In the genomic region with DNA sequence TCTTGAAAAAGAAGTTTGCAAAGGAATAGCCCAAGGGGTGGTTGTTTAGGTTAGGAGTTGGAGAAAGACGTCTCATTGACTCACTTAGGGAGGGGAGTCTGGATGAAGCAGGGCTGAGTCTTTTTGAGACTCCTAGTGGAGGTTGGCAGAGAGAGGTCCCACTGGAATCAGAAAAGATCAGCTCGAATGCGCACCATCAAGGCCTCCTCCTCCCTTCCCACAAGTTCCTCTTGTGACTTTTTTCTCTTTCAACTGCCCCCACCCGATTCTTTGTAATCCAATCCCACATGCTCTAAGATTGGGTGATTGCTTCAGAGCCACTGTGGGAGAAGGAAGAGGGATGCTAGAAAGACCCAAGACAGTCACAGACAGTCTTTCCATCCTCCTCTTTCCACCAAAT, we compare ENCODE assay signal across 8 cellular contexts. TPM values are rescaled to one million over a fixed set of nuclear protein-coding genes. Genes with fewer than 3 reads are reported as not detected.
A peak's percentile ranks its signal among the peaks of the same experiment; 100 is the strongest.
DNase-seq lines count a peak whose midpoint lies in the region; ATAC-seq and TF ChIP-seq lines count a peak whose summit lies in the region.

No MANE protein-coding gene starts in this region.

- no peak for TF ChIP-seq RAD21 in SK-N-SH (IDR thresholded peaks at IDR 0.05; ENCODE audit: low read length)

- peaks cover 57% of the 10 kb centered on the region for H3K79me2 ChIP-seq in SK-N-SH (ENCODE audit: insufficient read depth)

- H3K4me3 ChIP-seq in SK-N-SH (ENCODE audit: low read depth in 2 of 2, low read length in 1 of 2) (peak overlapping the region; percentile 81 to 89), neuron (ENCODE audit: low read length) (peak overlapping the region; percentile 85)

- H3K9me2 ChIP-seq in SK-N-SH, result no peaks in the 10 kb centered on the region

- no peak overlapping the region; the same call in 1 of the 2 replicates for H2AFZ ChIP-seq in SK-N-SH (ENCODE audit: low read depth)
- H2AFZ ChIP-seq in neuron (ENCODE audit: low read depth, low read length), result no peak overlapping the region

- peak; percentile 25 for DNase-seq in H4 (ENCODE audit: low spot score)
- peak; percentile 35 for DNase-seq in SK-N-SH
- DNase-seq in fibroblast of gingiva (ENCODE audit: low read depth), result peak; percentile 95
- DNase-seq in NCI-H1048 (lab: John Stamatoyannopoulos, UW), result no peak
- DNase-seq in NK-92 (lab: John Stamatoyannopoulos, UW; ENCODE audit: unreplicated experiment), result no peak

- ATAC-seq in HG03520 (IDR thresholded peaks at IDR 0.05; ENCODE audit: unreplicated experiment) (no peak), HG03196 (IDR thresholded peaks at IDR 0.05; ENCODE audit: unreplicated experiment) (no peak)

- H3K36me3 ChIP-seq in SK-N-SH (replicated peaks in 1 of 2; ENCODE audit: control insufficient read depth in 1 of 2, insufficient read depth in 2 of 2, low read length in 1 of 2), result peaks cover 36 to 45% of the 10 kb centered on the region in 2 experiments
- peaks cover 43% of the 10 kb centered on the region for H3K36me3 ChIP-seq in neuron (ENCODE audit: insufficient read depth, low read length)

- peaks cover 22 to 37% of the 10 kb centered on the region in 2 experiments for H3K4me1 ChIP-seq in SK-N-SH (ENCODE audit: control insufficient read depth in 1 of 2, insufficient read depth in 2 of 2, low read depth in 1 of 2, low read length in 1 of 2)
- peaks cover 17% of the 10 kb centered on the region for H3K4me1 ChIP-seq in neuron (ENCODE audit: insufficient read depth, low read length)

- peak overlapping the region; percentile 93 for H3K9ac ChIP-seq in SK-N-SH

- H4K20me1 ChIP-seq in SK-N-SH (ENCODE audit: insufficient read depth), result 0 out of 2 replicates have a peak, but pooled peaks cover 8% of the 10 kb centered on the region

- CTCF ChIA-PET in SK-N-SH (lab: Yijun Ruan, JAX), result interaction anchor here (0.6 to 13.2 kb wide), 11 partner anchors 10 to 80 kb away, joined by 3 to 296 read pairs (median 7); a partner anchor contains a TSS

- no peaks in the 10 kb centered on the region for H3K27me3 ChIP-seq in SK-N-SH (ENCODE audit: insufficient read depth)
- H3K27me3 ChIP-seq in neuron (ENCODE audit: insufficient read depth, low read length), result no peaks in the 10 kb centered on the region

- peak overlapping the region; percentile 95 for H3K4me2 ChIP-seq in SK-N-SH

- WGBS in SK-N-SH (ENCODE audit: low lambda C conversion rate), result 48% methylated on average over 4 of the region's 4 CpGs

- TF ChIP-seq CTCF in SK-N-SH (IDR thresholded peaks at IDR 0.05), result no peak

- POLR2A ChIA-PET in SK-N-SH (lab: Yijun Ruan, JAX), result interaction anchor here (0.9 to 2.7 kb wide), 11 partner anchors 8 to 57 kb away, joined by 3 to 19 read pairs (median 11); a partner anchor contains a TSS

- H3K27ac ChIP-seq in SK-N-SH (ENCODE audit: low read depth in 2 of 2, low read length in 1 of 2), result peak overlapping the region; percentile 98 to 99

- H3F3A ChIP-seq in SK-N-SH (replicated peaks; ENCODE audit: insufficient read depth), result peaks cover 26% of the 10 kb centered on the region

- H3K9me3 ChIP-seq in SK-N-SH (no peaks in the 10 kb centered on the region), neuron (ENCODE audit: low read length) (no peaks in the 10 kb centered on the region)

- no peak for TF ChIP-seq EP300 in SK-N-SH (IDR thresholded peaks at IDR 0.05; ENCODE audit: borderline replicate concordance in 1 of 2, low read depth in 1 of 2, low read length in 1 of 2)

TF ChIP-seq in SK-N-SH, 30 proteins besides CTCF, POLR2A, EP300 and RAD21:
- TF ChIP-seq, protein P1, sequence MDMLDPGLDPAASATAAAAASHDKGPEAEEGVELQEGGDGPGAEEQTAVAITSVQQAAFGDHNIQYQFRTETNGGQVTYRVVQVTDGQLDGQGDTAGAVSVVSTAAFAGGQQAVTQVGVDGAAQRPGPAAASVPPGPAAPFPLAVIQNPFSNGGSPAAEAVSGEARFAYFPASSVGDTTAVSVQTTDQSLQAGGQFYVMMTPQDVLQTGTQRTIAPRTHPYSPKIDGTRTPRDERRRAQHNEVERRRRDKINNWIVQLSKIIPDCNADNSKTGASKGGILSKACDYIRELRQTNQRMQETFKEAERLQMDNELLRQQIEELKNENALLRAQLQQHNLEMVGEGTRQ (IDR thresholded peaks at IDR 0.05; ENCODE audit: borderline replicate concordance, low read depth, low read length), result no peak
- TF ChIP-seq EZH2phosphoT487 (IDR thresholded peaks at IDR 0.05; ENCODE audit: borderline replicate concordance, low read depth) (no peak), FOXM1 (IDR thresholded peaks at IDR 0.05; ENCODE audit: low read depth) (no peak), MXI1 (IDR thresholded peaks at IDR 0.05; ENCODE audit: low read depth, low read length) (no peak), JUND (IDR thresholded peaks at IDR 0.05) (no peak), MEF2A (IDR thresholded peaks at IDR 0.05; ENCODE audit: borderline replicate concordance, low read depth) (no peak), RCOR1 (IDR thresholded peaks at IDR 0.05; ENCODE audit: low read length) (no peak), CHD2 (IDR thresholded peaks at IDR 0.05; ENCODE audit: low read length, partially characterized antibody) (no peak), TCF12 (IDR thresholded peaks at IDR 0.05) (no peak), NFIC (IDR thresholded peaks at IDR 0.05; ENCODE audit: borderline replicate concordance) (no peak), RXRA (IDR thresholded peaks at IDR 0.05; ENCODE audit: borderline replicate concordance, low read depth) (no peak), ELF1 (IDR thresholded peaks at IDR 0.05) (no peak), FOSL2 (IDR thresholded peaks at IDR 0.05; ENCODE audit: borderline replicate concordance, low read depth) (no peak)
- TF ChIP-seq, protein P2, sequence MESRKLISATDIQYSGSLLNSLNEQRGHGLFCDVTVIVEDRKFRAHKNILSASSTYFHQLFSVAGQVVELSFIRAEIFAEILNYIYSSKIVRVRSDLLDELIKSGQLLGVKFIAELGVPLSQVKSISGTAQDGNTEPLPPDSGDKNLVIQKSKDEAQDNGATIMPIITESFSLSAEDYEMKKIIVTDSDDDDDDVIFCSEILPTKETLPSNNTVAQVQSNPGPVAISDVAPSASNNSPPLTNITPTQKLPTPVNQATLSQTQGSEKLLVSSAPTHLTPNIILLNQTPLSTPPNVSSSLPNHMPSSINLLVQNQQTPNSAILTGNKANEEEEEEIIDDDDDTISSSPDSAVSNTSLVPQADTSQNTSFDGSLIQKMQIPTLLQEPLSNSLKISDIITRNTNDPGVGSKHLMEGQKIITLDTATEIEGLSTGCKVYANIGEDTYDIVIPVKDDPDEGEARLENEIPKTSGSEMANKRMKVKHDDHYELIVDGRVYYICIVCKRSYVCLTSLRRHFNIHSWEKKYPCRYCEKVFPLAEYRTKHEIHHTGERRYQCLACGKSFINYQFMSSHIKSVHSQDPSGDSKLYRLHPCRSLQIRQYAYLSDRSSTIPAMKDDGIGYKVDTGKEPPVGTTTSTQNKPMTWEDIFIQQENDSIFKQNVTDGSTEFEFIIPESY (IDR thresholded peaks at IDR 0.05; ENCODE audit: borderline replicate concordance, low read depth), result no peak
- TF ChIP-seq, protein P3, sequence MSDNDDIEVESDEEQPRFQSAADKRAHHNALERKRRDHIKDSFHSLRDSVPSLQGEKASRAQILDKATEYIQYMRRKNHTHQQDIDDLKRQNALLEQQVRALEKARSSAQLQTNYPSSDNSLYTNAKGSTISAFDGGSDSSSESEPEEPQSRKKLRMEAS (IDR thresholded peaks at IDR 0.05; ENCODE audit: low read depth), result no peak
- TF ChIP-seq, protein P4, sequence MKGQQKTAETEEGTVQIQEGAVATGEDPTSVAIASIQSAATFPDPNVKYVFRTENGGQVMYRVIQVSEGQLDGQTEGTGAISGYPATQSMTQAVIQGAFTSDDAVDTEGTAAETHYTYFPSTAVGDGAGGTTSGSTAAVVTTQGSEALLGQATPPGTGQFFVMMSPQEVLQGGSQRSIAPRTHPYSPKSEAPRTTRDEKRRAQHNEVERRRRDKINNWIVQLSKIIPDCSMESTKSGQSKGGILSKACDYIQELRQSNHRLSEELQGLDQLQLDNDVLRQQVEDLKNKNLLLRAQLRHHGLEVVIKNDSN (IDR thresholded peaks at IDR 0.05; ENCODE audit: borderline replicate concordance, low read depth), result no peak
- TF ChIP-seq, protein P5, sequence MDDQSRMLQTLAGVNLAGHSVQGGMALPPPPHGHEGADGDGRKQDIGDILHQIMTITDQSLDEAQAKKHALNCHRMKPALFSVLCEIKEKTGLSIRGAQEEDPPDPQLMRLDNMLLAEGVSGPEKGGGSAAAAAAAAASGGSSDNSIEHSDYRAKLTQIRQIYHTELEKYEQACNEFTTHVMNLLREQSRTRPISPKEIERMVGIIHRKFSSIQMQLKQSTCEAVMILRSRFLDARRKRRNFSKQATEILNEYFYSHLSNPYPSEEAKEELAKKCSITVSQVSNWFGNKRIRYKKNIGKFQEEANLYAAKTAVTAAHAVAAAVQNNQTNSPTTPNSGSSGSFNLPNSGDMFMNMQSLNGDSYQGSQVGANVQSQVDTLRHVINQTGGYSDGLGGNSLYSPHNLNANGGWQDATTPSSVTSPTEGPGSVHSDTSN (IDR thresholded peaks at IDR 0.05), result no peak

RNA-seq across cellular contexts. Expression of a gene that starts 2.0 kb away (rescaled TPM):
- 11.2 and 15.4 TPM in 2 replicates for total RNA-seq in H4 (2014; rRNA removed; shearing (Covaris generic))
- 58.8 and 64.2 TPM in 2 replicates for polyA plus RNA-seq in SK-N-SH (2012; rRNA removed)
- polyA plus RNA-seq in SK-N-SH (2012; cell fraction: cytosol; rRNA removed), result 20.9 and 35.4 TPM in 2 replicates
- 201 and 236 TPM in 2 replicates for polyA plus RNA-seq in SK-N-SH (2012; cell fraction: nucleus; rRNA removed)

RNA-seq across cellular contexts. Expression of a gene that starts 14.5 kb away (rescaled TPM):
- total RNA-seq in H4 (2014; rRNA removed; shearing (Covaris generic)), result not detected in 2 replicates
- not detected in 2 replicates for polyA plus RNA-seq in SK-N-SH (2012; rRNA removed)
- polyA plus RNA-seq in SK-N-SH (2012; cell fraction: cytosol; rRNA removed), result not detected in 2 replicates
- polyA plus RNA-seq in SK-N-SH (2012; cell fraction: nucleus; rRNA removed), result not detected in 2 replicates

RNA-seq across cellular contexts. Expression of a gene that starts 26.4 kb away (rescaled TPM):
- 7.3 and 11.3 TPM in 2 replicates for total RNA-seq in H4 (2014; rRNA removed; shearing (Covaris generic))
- 22.1 and 24.1 TPM in 2 replicates for polyA plus RNA-seq in SK-N-SH (2012; rRNA removed)
- 10.7 and 24.0 TPM in 2 replicates for polyA plus RNA-seq in SK-N-SH (2012; cell fraction: cytosol; rRNA removed)
- 58.1 and 70.5 TPM in 2 replicates for polyA plus RNA-seq in SK-N-SH (2012; cell fraction: nucleus; rRNA removed)

RNA-seq across cellular contexts. Expression of a gene that starts 28.8 kb away (rescaled TPM):
- 0.47 and 0.68 TPM in 2 replicates for total RNA-seq in H4 (2014; rRNA removed; shearing (Covaris generic))
- polyA plus RNA-seq in SK-N-SH (2012; rRNA removed), result 0.82 and 0.94 TPM in 2 replicates
- 0.41 and 0.58 TPM in 2 replicates for polyA plus RNA-seq in SK-N-SH (2012; cell fraction: cytosol; rRNA removed)
- polyA plus RNA-seq in SK-N-SH (2012; cell fraction: nucleus; rRNA removed), result 2.0 TPM in 2 replicates

RNA-seq across cellular contexts. Expression of a gene that starts 29.9 kb away (rescaled TPM):
- not detected in 2 replicates for total RNA-seq in H4 (2014; rRNA removed; shearing (Covaris generic))
- polyA plus RNA-seq in SK-N-SH (2012; rRNA removed), result not detected in 2 replicates
- polyA plus RNA-seq in SK-N-SH (2012; cell fraction: cytosol; rRNA removed), result 0.03 TPM in 1 of 2 replicates, not detected in the other
- not detected in 2 replicates for polyA plus RNA-seq in SK-N-SH (2012; cell fraction: nucleus; rRNA removed)

Comparison
In these comparisons a context has a peak if more than half of its experiments do, and no peak if none do; other contexts are left out.
1. DNase-seq: peak in H4 (single experiment), SK-N-SH (single experiment) and fibroblast of gingiva (single experiment); none in NCI-H1048 (single experiment) and NK-92 (single experiment).